ENCODE assay signal across 9 cellular contexts in genomic region chr18:9803698-9804516, GRCh38.
DNase-seq lines count a peak whose midpoint lies in the region; ATAC-seq and TF ChIP-seq lines count a peak whose summit lies in the region.
"Had no signal": no experiment of that assay in that cellular context is flagged by ENCODE, and none has a peak within 500 bp of the region (broad histone marks: within the 10 kb centered on the region; RNA-seq: fewer than 3 reads in every experiment).

No MANE protein-coding gene starts in this region.

- H3K4me1 ChIP-seq in thyroid gland: peaks cover 11 to 34% of the 10 kb centered on the region in 2 donors

- no peaks in the 10 kb centered on the region for H3K36me3 ChIP-seq in thyroid gland

- WGBS in thyroid gland, 2 donors: 61 to 62% methylated on average over 17 to 19 of the region's 19 CpGs

- TF ChIP-seq CTCF in thyroid gland (IDR thresholded peaks at IDR 0.05): no peak

- intact Hi-C loops in thyroid gland (cut with DNase I): no loop called here

- H3K9me3 ChIP-seq in thyroid gland: no peaks in the 10 kb centered on the region

- H3K27ac ChIP-seq in thyroid gland: peak overlapping the region in 1 of 3 donors; percentile 24

- DNase-seq in DMS79 (lab: John Stamatoyannopoulos, UW) (peak; percentile 30), DMS79 treated with DMSO at 0.1 percent for 48 hours (lab: John Stamatoyannopoulos, UW) (no peak), astrocyte of the hippocampus (ENCODE audit: low read depth, low spot score) (peak; percentile 53), left lobe of liver (ENCODE audit: low spot score) (no peak), thyroid gland (peak; percentile 43 to 53), cerebellum (ENCODE audit: low spot score) (no peak), NCI-H226 (no peak)
- DNase-seq: activated naive CD8-positive, alpha-beta T cell treated with anti-CD3 and anti-CD28 coated beads for 36 hours had no signal

- no peak for TF ChIP-seq POLR2A in thyroid gland (IDR thresholded peaks at IDR 0.05)

- ATAC-seq in left lobe of liver (peak; percentile 58), GM19328 (IDR thresholded peaks at IDR 0.05; ENCODE audit: unreplicated experiment) (no peak)

- H3K4me3 ChIP-seq in thyroid gland (replicated peaks in 1 of 3): no peak overlapping the region

- no peaks in the 10 kb centered on the region for H3K27me3 ChIP-seq in thyroid gland

Comparison
In these comparisons a context has a peak if more than half of its experiments do, and no peak if none do; other contexts are left out.
1. DNase-seq: peak in DMS79 (single experiment), astrocyte of the hippocampus (single experiment) and thyroid gland (2 of 2); none in DMS79 treated with DMSO at 0.1 percent for 48 hours (single experiment), left lobe of liver (single experiment), cerebellum (single experiment) and NCI-H226 (single experiment).